ENCODE assay signal across 1 cellular context in the genomic region with DNA sequence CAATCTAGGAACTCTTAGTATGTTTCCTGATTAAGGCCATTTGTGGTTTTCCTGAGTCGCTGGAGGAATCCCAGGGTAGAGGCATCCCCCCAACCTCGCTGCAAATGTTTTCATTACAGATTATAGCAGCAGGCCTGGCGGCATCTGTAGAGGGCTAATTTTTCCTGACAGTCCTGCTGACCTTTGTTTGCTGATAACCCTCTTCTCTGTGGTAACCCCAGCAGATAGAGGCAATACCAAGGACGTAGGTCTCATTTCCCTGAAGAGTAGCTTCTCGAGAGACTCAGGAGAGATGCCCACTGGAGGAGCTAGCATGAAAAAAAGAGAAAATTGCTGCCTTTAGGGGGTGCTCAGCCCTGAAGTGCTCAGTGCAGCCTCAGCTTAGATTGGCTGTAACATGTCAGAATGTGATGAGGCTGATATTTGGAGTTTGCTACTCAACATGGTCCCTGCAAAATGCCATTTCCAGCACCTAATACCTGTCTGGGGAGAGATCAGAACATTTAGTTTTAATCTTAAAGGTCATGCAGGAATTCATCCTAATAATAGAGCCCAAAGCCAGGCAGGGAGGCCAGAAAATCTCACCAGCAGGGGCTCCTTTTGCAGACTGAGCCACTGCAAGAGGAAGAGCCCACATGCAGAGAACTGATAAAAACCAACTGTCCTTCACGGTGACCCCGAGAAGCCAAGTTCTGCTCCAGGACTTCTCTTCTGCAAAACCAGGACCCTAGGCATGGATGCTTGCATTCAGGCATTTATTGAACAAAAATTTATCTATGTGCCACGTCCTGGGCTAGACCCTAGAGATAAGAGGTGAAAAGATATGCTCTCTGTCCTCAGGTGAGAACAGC.
TF ChIP-seq lines count a peak whose summit lies in the region.

No MANE protein-coding gene starts in this region.

TF ChIP-seq in K562, 482 proteins besides CTCF, POLR2A, EP300 and RAD21 (continued from another document and continues in another):
- TF ChIP-seq, protein P1, sequence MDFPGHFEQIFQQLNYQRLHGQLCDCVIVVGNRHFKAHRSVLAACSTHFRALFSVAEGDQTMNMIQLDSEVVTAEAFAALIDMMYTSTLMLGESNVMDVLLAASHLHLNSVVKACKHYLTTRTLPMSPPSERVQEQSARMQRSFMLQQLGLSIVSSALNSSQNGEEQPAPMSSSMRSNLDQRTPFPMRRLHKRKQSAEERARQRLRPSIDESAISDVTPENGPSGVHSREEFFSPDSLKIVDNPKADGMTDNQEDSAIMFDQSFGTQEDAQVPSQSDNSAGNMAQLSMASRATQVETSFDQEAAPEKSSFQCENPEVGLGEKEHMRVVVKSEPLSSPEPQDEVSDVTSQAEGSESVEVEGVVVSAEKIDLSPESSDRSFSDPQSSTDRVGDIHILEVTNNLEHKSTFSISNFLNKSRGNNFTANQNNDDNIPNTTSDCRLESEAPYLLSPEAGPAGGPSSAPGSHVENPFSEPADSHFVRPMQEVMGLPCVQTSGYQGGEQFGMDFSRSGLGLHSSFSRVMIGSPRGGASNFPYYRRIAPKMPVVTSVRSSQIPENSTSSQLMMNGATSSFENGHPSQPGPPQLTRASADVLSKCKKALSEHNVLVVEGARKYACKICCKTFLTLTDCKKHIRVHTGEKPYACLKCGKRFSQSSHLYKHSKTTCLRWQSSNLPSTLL (IDR thresholded peaks at IDR 0.05), result no peak
- no peak for TF ChIP-seq EGR1 (conservative IDR thresholded peaks at IDR 0.05)
- no peak for TF ChIP-seq EWSR1 (IDR thresholded peaks at IDR 0.05; ENCODE audit: borderline replicate concordance, low read depth, partially characterized antibody)
- TF ChIP-seq CCNT2 (IDR thresholded peaks at IDR 0.05; ENCODE audit: borderline replicate concordance, extremely low read depth, insufficient read length, low read depth, low read length), result peak; percentile 30
- TF ChIP-seq BRF1 (IDR thresholded peaks at IDR 0.05; ENCODE audit: borderline replicate concordance, extremely low read depth, insufficient read length), result no peak
- no peak; the same call in 1 of the 2 replicates for TF ChIP-seq HDGF (IDR thresholded peaks at IDR 0.05)
- TF ChIP-seq, protein P2, sequence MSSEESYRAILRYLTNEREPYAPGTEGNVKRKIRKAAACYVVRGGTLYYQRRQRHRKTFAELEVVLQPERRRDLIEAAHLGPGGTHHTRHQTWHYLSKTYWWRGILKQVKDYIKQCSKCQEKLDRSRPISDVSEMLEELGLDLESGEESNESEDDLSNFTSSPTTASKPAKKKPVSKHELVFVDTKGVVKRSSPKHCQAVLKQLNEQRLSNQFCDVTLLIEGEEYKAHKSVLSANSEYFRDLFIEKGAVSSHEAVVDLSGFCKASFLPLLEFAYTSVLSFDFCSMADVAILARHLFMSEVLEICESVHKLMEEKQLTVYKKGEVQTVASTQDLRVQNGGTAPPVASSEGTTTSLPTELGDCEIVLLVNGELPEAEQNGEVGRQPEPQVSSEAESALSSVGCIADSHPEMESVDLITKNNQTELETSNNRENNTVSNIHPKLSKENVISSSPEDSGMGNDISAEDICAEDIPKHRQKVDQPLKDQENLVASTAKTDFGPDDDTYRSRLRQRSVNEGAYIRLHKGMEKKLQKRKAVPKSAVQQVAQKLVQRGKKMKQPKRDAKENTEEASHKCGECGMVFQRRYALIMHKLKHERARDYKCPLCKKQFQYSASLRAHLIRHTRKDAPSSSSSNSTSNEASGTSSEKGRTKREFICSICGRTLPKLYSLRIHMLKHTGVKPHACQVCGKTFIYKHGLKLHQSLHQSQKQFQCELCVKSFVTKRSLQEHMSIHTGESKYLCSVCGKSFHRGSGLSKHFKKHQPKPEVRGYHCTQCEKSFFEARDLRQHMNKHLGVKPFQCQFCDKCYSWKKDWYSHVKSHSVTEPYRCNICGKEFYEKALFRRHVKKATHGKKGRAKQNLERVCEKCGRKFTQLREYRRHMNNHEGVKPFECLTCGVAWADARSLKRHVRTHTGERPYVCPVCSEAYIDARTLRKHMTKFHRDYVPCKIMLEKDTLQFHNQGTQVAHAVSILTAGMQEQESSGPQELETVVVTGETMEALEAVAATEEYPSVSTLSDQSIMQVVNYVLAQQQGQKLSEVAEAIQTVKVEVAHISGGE (CRISPR knock-in tag; IDR thresholded peaks at IDR 0.05), result 0 out of 6 replicates have a peak, but pooled peaks of 1 of the 3 experiments have one; percentile 16
- no peak for TF ChIP-seq ZNF232 (CRISPR knock-in tag; IDR thresholded peaks at IDR 0.05)
- no peak for TF ChIP-seq MIER1 (IDR thresholded peaks at IDR 0.05; ENCODE audit: low read depth)
- TF ChIP-seq, protein P3, sequence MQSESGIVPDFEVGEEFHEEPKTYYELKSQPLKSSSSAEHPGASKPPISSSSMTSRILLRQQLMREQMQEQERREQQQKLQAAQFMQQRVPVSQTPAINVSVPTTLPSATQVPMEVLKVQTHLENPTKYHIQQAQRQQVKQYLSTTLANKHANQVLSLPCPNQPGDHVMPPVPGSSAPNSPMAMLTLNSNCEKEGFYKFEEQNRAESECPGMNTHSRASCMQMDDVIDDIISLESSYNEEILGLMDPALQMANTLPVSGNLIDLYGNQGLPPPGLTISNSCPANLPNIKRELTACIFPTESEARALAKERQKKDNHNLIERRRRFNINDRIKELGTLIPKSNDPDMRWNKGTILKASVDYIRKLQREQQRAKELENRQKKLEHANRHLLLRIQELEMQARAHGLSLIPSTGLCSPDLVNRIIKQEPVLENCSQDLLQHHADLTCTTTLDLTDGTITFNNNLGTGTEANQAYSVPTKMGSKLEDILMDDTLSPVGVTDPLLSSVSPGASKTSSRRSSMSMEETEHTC (IDR thresholded peaks at IDR 0.05), result no peak
- TF ChIP-seq, protein P4, sequence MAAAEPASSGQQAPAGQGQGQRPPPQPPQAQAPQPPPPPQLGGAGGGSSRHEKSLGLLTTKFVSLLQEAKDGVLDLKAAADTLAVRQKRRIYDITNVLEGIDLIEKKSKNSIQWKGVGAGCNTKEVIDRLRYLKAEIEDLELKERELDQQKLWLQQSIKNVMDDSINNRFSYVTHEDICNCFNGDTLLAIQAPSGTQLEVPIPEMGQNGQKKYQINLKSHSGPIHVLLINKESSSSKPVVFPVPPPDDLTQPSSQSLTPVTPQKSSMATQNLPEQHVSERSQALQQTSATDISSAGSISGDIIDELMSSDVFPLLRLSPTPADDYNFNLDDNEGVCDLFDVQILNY (CRISPR knock-in tag; IDR thresholded peaks at IDR 0.05), result no peak
- TF ChIP-seq, protein P5, sequence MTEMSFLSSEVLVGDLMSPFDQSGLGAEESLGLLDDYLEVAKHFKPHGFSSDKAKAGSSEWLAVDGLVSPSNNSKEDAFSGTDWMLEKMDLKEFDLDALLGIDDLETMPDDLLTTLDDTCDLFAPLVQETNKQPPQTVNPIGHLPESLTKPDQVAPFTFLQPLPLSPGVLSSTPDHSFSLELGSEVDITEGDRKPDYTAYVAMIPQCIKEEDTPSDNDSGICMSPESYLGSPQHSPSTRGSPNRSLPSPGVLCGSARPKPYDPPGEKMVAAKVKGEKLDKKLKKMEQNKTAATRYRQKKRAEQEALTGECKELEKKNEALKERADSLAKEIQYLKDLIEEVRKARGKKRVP (CRISPR knock-in tag; IDR thresholded peaks at IDR 0.05), result no peak
- TF ChIP-seq HEY1 (CRISPR knock-in tag; IDR thresholded peaks at IDR 0.05; ENCODE audit: borderline replicate concordance), result no peak
- TF ChIP-seq CTBP1 (IDR thresholded peaks at IDR 0.05; ENCODE audit: borderline replicate concordance), result peak; percentile 63
- TF ChIP-seq, protein P6, sequence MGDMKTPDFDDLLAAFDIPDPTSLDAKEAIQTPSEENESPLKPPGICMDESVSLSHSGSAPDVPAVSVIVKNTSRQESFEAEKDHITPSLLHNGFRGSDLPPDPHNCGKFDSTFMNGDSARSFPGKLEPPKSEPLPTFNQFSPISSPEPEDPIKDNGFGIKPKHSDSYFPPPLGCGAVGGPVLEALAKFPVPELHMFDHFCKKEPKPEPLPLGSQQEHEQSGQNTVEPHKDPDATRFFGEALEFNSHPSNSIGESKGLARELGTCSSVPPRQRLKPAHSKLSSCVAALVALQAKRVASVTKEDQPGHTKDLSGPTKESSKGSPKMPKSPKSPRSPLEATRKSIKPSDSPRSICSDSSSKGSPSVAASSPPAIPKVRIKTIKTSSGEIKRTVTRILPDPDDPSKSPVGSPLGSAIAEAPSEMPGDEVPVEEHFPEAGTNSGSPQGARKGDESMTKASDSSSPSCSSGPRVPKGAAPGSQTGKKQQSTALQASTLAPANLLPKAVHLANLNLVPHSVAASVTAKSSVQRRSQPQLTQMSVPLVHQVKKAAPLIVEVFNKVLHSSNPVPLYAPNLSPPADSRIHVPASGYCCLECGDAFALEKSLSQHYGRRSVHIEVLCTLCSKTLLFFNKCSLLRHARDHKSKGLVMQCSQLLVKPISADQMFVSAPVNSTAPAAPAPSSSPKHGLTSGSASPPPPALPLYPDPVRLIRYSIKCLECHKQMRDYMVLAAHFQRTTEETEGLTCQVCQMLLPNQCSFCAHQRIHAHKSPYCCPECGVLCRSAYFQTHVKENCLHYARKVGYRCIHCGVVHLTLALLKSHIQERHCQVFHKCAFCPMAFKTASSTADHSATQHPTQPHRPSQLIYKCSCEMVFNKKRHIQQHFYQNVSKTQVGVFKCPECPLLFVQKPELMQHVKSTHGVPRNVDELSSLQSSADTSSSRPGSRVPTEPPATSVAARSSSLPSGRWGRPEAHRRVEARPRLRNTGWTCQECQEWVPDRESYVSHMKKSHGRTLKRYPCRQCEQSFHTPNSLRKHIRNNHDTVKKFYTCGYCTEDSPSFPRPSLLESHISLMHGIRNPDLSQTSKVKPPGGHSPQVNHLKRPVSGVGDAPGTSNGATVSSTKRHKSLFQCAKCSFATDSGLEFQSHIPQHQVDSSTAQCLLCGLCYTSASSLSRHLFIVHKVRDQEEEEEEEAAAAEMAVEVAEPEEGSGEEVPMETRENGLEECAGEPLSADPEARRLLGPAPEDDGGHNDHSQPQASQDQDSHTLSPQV (IDR thresholded peaks at IDR 0.05), result peak; percentile 90
- no peak for TF ChIP-seq FIP1L1 (IDR thresholded peaks at IDR 0.05; ENCODE audit: low read depth, low read length, poor library complexity, severe bottlenecking)
- TF ChIP-seq ZFP1 (CRISPR knock-in tag; IDR thresholded peaks at IDR 0.05), result no peak
- no peak for TF ChIP-seq ZEB2 (IDR thresholded peaks at IDR 0.05)
- TF ChIP-seq ZNF23 (CRISPR knock-in tag; IDR thresholded peaks at IDR 0.05), result no peak
- TF ChIP-seq ATF1 (CRISPR knock-in tag; IDR thresholded peaks at IDR 0.05), result no peak
- TF ChIP-seq ATF1 (tag; IDR thresholded peaks at IDR 0.05), result peak; percentile 19; the same call in 1 of the 2 replicates
- no peak for TF ChIP-seq HNRNPK (IDR thresholded peaks at IDR 0.05; ENCODE audit: low read depth, low read length, poor library complexity, severe bottlenecking)
- no peak for TF ChIP-seq TCF7L2 (IDR thresholded peaks at IDR 0.05; ENCODE audit: low read depth, low read length)
- TF ChIP-seq PYGO2 (tag; IDR thresholded peaks at IDR 0.05), result no peak
- TF ChIP-seq SMARCB1 (IDR thresholded peaks at IDR 0.05; ENCODE audit: insufficient read length, low read depth), result no peak
- no peak for TF ChIP-seq ZNF282 (CRISPR knock-in tag; IDR thresholded peaks at IDR 0.05)
- TF ChIP-seq PHB (CRISPR knock-in tag; IDR thresholded peaks at IDR 0.05), result no peak
- TF ChIP-seq ZNF347 (CRISPR knock-in tag; IDR thresholded peaks at IDR 0.05; ENCODE audit: low read depth), result no peak
- no peak for TF ChIP-seq NR1H2 (CRISPR knock-in tag; IDR thresholded peaks at IDR 0.05)
- peak; percentile 42; the same call in 1 of the 2 replicates for TF ChIP-seq ATF7 (IDR thresholded peaks at IDR 0.05)
- peak; percentile 72; the same call in 1 of the 2 replicates for TF ChIP-seq TRIM28 (IDR thresholded peaks at IDR 0.05)
- TF ChIP-seq ZNF551 (CRISPR knock-in tag; IDR thresholded peaks at IDR 0.05), result no peak
- no peak for TF ChIP-seq ZNF707 (CRISPR knock-in tag; conservative IDR thresholded peaks at IDR 0.05)
- no peak for TF ChIP-seq ZC3H8 (IDR thresholded peaks at IDR 0.05)
- TF ChIP-seq, protein P7, sequence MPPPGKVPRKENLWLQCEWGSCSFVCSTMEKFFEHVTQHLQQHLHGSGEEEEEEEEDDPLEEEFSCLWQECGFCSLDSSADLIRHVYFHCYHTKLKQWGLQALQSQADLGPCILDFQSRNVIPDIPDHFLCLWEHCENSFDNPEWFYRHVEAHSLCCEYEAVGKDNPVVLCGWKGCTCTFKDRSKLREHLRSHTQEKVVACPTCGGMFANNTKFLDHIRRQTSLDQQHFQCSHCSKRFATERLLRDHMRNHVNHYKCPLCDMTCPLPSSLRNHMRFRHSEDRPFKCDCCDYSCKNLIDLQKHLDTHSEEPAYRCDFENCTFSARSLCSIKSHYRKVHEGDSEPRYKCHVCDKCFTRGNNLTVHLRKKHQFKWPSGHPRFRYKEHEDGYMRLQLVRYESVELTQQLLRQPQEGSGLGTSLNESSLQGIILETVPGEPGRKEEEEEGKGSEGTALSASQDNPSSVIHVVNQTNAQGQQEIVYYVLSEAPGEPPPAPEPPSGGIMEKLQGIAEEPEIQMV (tag; conservative IDR thresholded peaks at IDR 0.05; ENCODE audit: low read depth), result no peak
- no peak for TF ChIP-seq HLTF (IDR thresholded peaks at IDR 0.05)
- peak; percentile 71; the same call in 1 of the 2 replicates for TF ChIP-seq SMARCA5 (IDR thresholded peaks at IDR 0.05)
- TF ChIP-seq MAFG (tag; conservative IDR thresholded peaks at IDR 0.05), result no peak
- TF ChIP-seq, protein P8, sequence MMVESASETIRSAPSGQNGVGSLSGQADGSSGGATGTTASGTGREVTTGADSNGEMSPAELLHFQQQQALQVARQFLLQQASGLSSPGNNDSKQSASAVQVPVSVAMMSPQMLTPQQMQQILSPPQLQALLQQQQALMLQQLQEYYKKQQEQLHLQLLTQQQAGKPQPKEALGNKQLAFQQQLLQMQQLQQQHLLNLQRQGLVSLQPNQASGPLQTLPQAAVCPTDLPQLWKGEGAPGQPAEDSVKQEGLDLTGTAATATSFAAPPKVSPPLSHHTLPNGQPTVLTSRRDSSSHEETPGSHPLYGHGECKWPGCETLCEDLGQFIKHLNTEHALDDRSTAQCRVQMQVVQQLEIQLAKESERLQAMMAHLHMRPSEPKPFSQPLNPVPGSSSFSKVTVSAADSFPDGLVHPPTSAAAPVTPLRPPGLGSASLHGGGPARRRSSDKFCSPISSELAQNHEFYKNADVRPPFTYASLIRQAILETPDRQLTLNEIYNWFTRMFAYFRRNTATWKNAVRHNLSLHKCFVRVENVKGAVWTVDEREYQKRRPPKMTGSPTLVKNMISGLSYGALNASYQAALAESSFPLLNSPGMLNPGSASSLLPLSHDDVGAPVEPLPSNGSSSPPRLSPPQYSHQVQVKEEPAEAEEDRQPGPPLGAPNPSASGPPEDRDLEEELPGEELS (CRISPR knock-in tag; IDR thresholded peaks at IDR 0.05; ENCODE audit: borderline replicate concordance), result no peak
- peak; percentile 30; the same call in 1 of the 2 replicates for TF ChIP-seq EP400 (IDR thresholded peaks at IDR 0.05)
- TF ChIP-seq, protein P9, sequence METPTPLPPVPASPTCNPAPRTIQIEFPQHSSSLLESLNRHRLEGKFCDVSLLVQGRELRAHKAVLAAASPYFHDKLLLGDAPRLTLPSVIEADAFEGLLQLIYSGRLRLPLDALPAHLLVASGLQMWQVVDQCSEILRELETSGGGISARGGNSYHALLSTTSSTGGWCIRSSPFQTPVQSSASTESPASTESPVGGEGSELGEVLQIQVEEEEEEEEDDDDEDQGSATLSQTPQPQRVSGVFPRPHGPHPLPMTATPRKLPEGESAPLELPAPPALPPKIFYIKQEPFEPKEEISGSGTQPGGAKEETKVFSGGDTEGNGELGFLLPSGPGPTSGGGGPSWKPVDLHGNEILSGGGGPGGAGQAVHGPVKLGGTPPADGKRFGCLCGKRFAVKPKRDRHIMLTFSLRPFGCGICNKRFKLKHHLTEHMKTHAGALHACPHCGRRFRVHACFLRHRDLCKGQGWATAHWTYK (CRISPR knock-in tag; IDR thresholded peaks at IDR 0.05), result no peak
- TF ChIP-seq YBX1 (IDR thresholded peaks at IDR 0.05), result no peak
